Comparison of ENCODE assay signal across 10 cellular contexts in genomic region chr5:143101740-143102386, GRCh38.
DNase-seq lines count a peak whose midpoint lies in the region; ATAC-seq, FAIRE-seq and TF ChIP-seq lines count a peak whose summit lies in the region.
"Had no signal": no experiment of that assay in that cellular context is flagged by ENCODE, and none has a peak within 500 bp of the region (broad histone marks: within the 10 kb centered on the region; RNA-seq: fewer than 3 reads in every experiment).

No MANE protein-coding gene starts in this region.

- DNase-seq in activated T-cell treated with anti-CD3 and anti-CD28 coated beads for 24 hours (ENCODE audit: low read depth) (peak; percentile 19), suprapubic skin (ENCODE audit: low spot score in 2 of 2) (no peak), RKO (ENCODE audit: low spot score) (no peak), pancreas (no peak), NCI-H774 (lab: John Stamatoyannopoulos, UW) (no peak)
- DNase-seq in activated T-cell treated with anti-CD3 and anti-CD28 coated beads, Interleukin-2, amount 50 U/mL, for 1 hour, result no peak
- peak; percentile 11 for DNase-seq in activated T-helper 9 cell treated with anti-CD3 and anti-CD28 coated beads, Interleukin-2, amount 50 U/mL, for 16 hours (ENCODE audit: low read depth)
- DNase-seq: activated B cell treated with CpG ODN at 0.5 μM for 24 hours, foreskin keratinocyte had no signal

- 83 to 94% methylated on average over 2 to 6 of the region's 7 CpGs for WGBS in mesodermal cell (ENCODE audit: insufficient coverage in 2 of 2), 2 experiments
- 75% methylated on average over 7 of the region's 7 CpGs for WGBS in suprapubic skin
- 92 to 96% methylated on average over 7 of the region's 7 CpGs for WGBS in pancreas, 2 donors

- H3K36me3 ChIP-seq in mesodermal cell (ENCODE audit: control insufficient read depth, insufficient read depth, low read length) (no peaks in the 10 kb centered on the region), suprapubic skin (no peaks in the 10 kb centered on the region), pancreas (no peaks in the 10 kb centered on the region)

- no peak for TF ChIP-seq POLR2A in suprapubic skin (IDR thresholded peaks at IDR 0.05)

- H3K27ac ChIP-seq in mesodermal cell (ENCODE audit: low read depth, low read length, severe bottlenecking) (peak overlapping the region; percentile 0), suprapubic skin (peak overlapping the region; percentile 61), pancreas (no peak overlapping the region)
- H3K27ac ChIP-seq: foreskin keratinocyte had no signal

- no peaks in the 10 kb centered on the region for H3K27me3 ChIP-seq in suprapubic skin
- H3K27me3 ChIP-seq in pancreas, result no peaks in the 10 kb centered on the region
- H3K27me3 ChIP-seq: foreskin keratinocyte had no signal

- H3K4me1 ChIP-seq in mesodermal cell (ENCODE audit: control insufficient read depth, insufficient read depth, low read length, poor library complexity, severe bottlenecking) (peaks cover 6% of the 10 kb centered on the region), suprapubic skin (peaks cover 28% of the 10 kb centered on the region), pancreas (peaks cover 0 to 5% (median 4%) of the 10 kb centered on the region in 3 donors)

- TF ChIP-seq EP300 in suprapubic skin (IDR thresholded peaks at IDR 0.05), result no peak

- FAIRE-seq in pancreas (lab: Jason Lieb, UNC), result no peak

- no peak for TF ChIP-seq CTCF in suprapubic skin (IDR thresholded peaks at IDR 0.05)
- TF ChIP-seq CTCF in pancreas (IDR thresholded peaks at IDR 0.05), result no peak

- no peak for ATAC-seq in pancreas
- ATAC-seq: foreskin keratinocyte had no signal

- intact Hi-C loops in pancreas (cut with DNase I), result no loop called here

- H3K4me3 ChIP-seq in mesodermal cell (ENCODE audit: extremely low read depth, insufficient read depth, low read length, poor library complexity, severe bottlenecking), result no peak overlapping the region
- no peak overlapping the region for H3K4me3 ChIP-seq in suprapubic skin
- no peak overlapping the region for H3K4me3 ChIP-seq in pancreas

- H3K9me3 ChIP-seq in mesodermal cell (ENCODE audit: control insufficient read depth, low read length) (no peaks in the 10 kb centered on the region), suprapubic skin (no peaks in the 10 kb centered on the region), pancreas (no peaks in the 10 kb centered on the region)

Comparison
In these comparisons a context has a peak if more than half of its experiments do, and no peak if none do; other contexts are left out.
1. DNase-seq: peak in activated T-cell treated with anti-CD3 and anti-CD28 coated beads for 24 hours (single experiment) and activated T-helper 9 cell treated with anti-CD3 and anti-CD28 coated beads, Interleukin-2, amount 50 U/mL, for 16 hours (single experiment); none in activated T-cell treated with anti-CD3 and anti-CD28 coated beads, Interleukin-2, amount 50 U/mL, for 1 hour (single experiment), suprapubic skin (0 of 2), RKO (single experiment), pancreas (0 of 6) and NCI-H774 (single experiment).
2. H3K27ac ChIP-seq: peak in mesodermal cell (single experiment) and suprapubic skin (single experiment); none in pancreas (0 of 4).